1 cellular context compared by ENCODE assay signal in genomic region chr16:79653337-79654000, GRCh38.
TF ChIP-seq lines count a peak whose summit lies in the region.

No MANE protein-coding gene starts in this region.

TF ChIP-seq in HEK293, 187 proteins besides CTCF, POLR2A, EP300 and RAD21 (continued from another document):
- peak; percentile 43; the same call in 1 of the 2 replicates for TF ChIP-seq ZIC2 (tag by site-specific recombination; IDR thresholded peaks at IDR 0.05)
- no peak for TF ChIP-seq ZNF558 (tag by site-specific recombination; IDR thresholded peaks at IDR 0.05)
- TF ChIP-seq ZNF394 (tag by site-specific recombination; IDR thresholded peaks at IDR 0.05; ENCODE audit: borderline replicate concordance), result no peak
- no peak for TF ChIP-seq MYNN (tag by site-specific recombination; IDR thresholded peaks at IDR 0.05; ENCODE audit: borderline replicate concordance)
- TF ChIP-seq ZNF16 (tag by site-specific recombination; IDR thresholded peaks at IDR 0.05; ENCODE audit: low read depth), result no peak
- no peak for TF ChIP-seq ZNF621 (tag by site-specific recombination; IDR thresholded peaks at IDR 0.05)
